In the genomic region with DNA sequence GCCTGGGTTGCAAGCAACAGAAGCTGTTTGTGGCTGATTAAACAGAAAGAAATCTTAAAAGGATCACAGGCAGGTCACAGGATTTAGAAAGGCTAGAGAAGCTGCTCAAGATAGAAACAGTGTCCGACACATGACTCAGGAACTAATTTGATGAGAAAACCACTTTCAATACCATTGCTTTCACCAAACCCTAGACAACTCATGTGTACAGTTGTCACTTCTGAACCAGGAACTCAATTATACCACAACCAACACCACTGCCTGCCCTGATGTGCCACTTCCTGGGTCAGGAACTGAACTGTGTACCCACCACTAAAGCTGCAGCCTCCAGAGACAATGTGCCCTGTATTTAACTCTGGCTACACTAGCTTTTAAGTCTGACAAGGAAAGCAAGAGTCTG, we compare ENCODE assay signal across 8 cellular contexts. TPM values are rescaled to one million over a fixed set of nuclear protein-coding genes. Genes with fewer than 3 reads are reported as not detected.
DNase-seq lines count a peak whose midpoint lies in the region; ATAC-seq and TF ChIP-seq lines count a peak whose summit lies in the region.

No MANE protein-coding gene starts in this region.

- H3K36me3 ChIP-seq in gastroesophageal sphincter = peaks cover 0 to 13% of the 10 kb centered on the region in 2 donors

- H3K27ac Mint-ChIP-seq in activated B cell treated with CpG ODN at 0.5 μM for 24 hours = peak overlapping the region; percentile 89

- ATAC-seq in HG03159 (IDR thresholded peaks at IDR 0.05; ENCODE audit: unreplicated experiment) (peak; percentile 68), activated B cell treated with CpG ODN at 0.5 μM for 24 hours (ENCODE audit: low read depth) (peak; percentile 73), gastroesophageal sphincter (no peak)

- no peak overlapping the region for H3K27ac ChIP-seq in gastroesophageal sphincter

- no peak for TF ChIP-seq EP300 in gastroesophageal sphincter (IDR thresholded peaks at IDR 0.05)

- no peaks in the 10 kb centered on the region for H3K27me3 ChIP-seq in gastroesophageal sphincter

- H3K4me3 Mint-ChIP-seq in activated B cell treated with CpG ODN at 0.5 μM for 24 hours = peak overlapping the region; percentile 62

- H3K4me1 Mint-ChIP-seq in activated B cell treated with CpG ODN at 0.5 μM for 24 hours = peaks cover 60% of the 10 kb centered on the region

- H3K36me3 Mint-ChIP-seq in activated B cell treated with CpG ODN at 0.5 μM for 24 hours (ENCODE audit: low read depth) = peaks cover 4% of the 10 kb centered on the region

- WGBS in gastroesophageal sphincter (ENCODE audit: low coverage in 1 of 2), 2 donors = 100% methylated on average over 1 of the region's 1 CpG; no CpG with 5 or more reads in 1 of the 2 donors

- no peak for TF ChIP-seq POLR2A in gastroesophageal sphincter (IDR thresholded peaks at IDR 0.05)

- POLR2A ChIA-PET in activated B cell treated with CpG ODN at 0.5 μM for 24 hours (lab: Charles Lee) (interaction anchor here (0.6 to 1.8 kb wide), 6 partner anchors 10 to 1179 kb away, joined by 3 to 10 read pairs (median 4); no protein-coding TSS in a partner anchor), GM10248 (lab: Yijun Ruan, JAX) (no interaction called here)

- intact Hi-C loops in activated B cell treated with CpG ODN at 0.5 μM for 24 hours (cut with micrococcal nuclease) = no loop called here

- TF ChIP-seq CTCF in activated B cell treated with CpG ODN at 0.5 μM for 24 hours (IDR thresholded peaks at IDR 0.05) (no peak), gastroesophageal sphincter (IDR thresholded peaks at IDR 0.05) (no peak), GM10248 (IDR thresholded peaks at IDR 0.05; ENCODE audit: control extremely low read depth, extremely low read depth, low read depth, missing control alignments) (no peak)

- peaks cover 0 to 15% (median 0%) of the 10 kb centered on the region in 3 donors for H3K4me1 ChIP-seq in gastroesophageal sphincter

- no peaks in the 10 kb centered on the region for H3K27me3 Mint-ChIP-seq in activated B cell treated with CpG ODN at 0.5 μM for 24 hours

- H3K4me3 ChIP-seq in gastroesophageal sphincter = no peak overlapping the region

- H3K9me3 Mint-ChIP-seq in activated B cell treated with CpG ODN at 0.5 μM for 24 hours = peaks cover 6% of the 10 kb centered on the region

- H3K9me3 ChIP-seq in gastroesophageal sphincter = no peaks in the 10 kb centered on the region

- CTCF ChIA-PET in activated B cell treated with CpG ODN at 0.5 μM for 24 hours (lab: Charles Lee) = no interaction called here
- CTCF ChIA-PET in GM10248 (lab: Yijun Ruan, JAX) = interaction anchor here (1.6 to 1.7 kb wide), 2 partner anchors 20 to 45 kb away, joined by 4 to 5 read pairs; no protein-coding TSS in a partner anchor

- DNase-seq in stimulated activated CD4-positive, alpha-beta T cell treated with anti-CD3 and anti-CD28 coated beads, Interleukin-4, amount 100 ng/mL, for 24 hours = peak; percentile 24
- no peak for DNase-seq in stimulated activated CD4-positive, alpha-beta T cell treated with anti-CD3 and anti-CD28 coated beads, Interleukin-2, amount 100 ng/mL, for 24 hours
- DNase-seq in activated B cell treated with CpG ODN at 0.5 μM for 24 hours = no peak
- DNase-seq in KG1 (lab: John Stamatoyannopoulos, UW) = no peak
- DNase-seq in GM10248 (ENCODE audit: extremely low spot score) = no peak
- no peak for DNase-seq in superior temporal gyrus (ENCODE audit: extremely low spot score)

RNA-seq across cellular contexts. Expression of gene RHOQ, which starts 6.9 kb away (rescaled TPM):
- total RNA-seq in activated B cell treated with CpG ODN at 0.5 μM for 24 hours (64.3 and 75.0 TPM in 2 replicates), gastroesophageal sphincter (100 to 1,000 TPM; 105 to 207 (median 144) TPM)

RNA-seq across cellular contexts. Expression of gene ATP6V1E2, which starts 7.0 kb away (rescaled TPM):
- total RNA-seq in activated B cell treated with CpG ODN at 0.5 μM for 24 hours (7.3 and 8.1 TPM in 2 replicates), gastroesophageal sphincter (1 to 10 TPM; 3.2 to 8.4 (median 5.5) TPM)

RNA-seq across cellular contexts. Expression of gene TMEM247, which starts 56.0 kb away (rescaled TPM):
- total RNA-seq in activated B cell treated with CpG ODN at 0.5 μM for 24 hours (not detected in 2 replicates), gastroesophageal sphincter (not detected)
